1 cellular context compared by ENCODE assay signal in the genomic region with DNA sequence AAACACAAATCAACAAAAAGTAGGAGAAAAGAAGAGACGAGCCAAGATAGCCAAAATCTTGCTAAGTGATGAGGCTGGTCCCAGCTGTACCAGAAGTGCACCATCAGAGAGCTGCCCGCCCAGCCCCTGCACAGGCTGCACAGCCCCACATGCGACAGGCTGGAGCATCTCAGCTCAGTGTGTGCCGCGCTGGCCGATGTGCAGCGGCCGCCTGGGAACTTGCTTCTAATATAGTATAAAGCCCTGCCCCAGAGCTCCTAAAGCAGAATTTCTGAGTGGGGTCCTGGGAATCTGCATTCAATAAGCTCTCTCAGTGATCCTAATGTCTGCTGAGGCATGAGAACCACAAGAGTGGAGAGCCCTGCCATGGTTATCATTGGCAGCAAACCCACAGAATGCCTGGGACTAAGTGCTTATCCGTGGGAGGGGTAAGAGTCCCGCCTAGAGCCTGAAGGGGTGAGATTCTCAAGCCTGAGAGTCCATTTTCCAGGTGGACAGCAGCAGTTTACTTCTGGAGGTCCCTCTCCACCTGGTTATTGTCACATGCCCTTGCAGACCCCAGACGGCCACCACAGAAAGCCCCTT.
TF ChIP-seq lines count a peak whose summit lies in the region.

No MANE protein-coding gene starts in this region.

TF ChIP-seq in H1, 55 proteins besides CTCF, POLR2A, EP300 and RAD21:
- TF ChIP-seq TBP (IDR thresholded peaks at IDR 0.05; ENCODE audit: low read depth, low read length) (no peak), CREB1 (IDR thresholded peaks at IDR 0.05) (no peak), SP4 (IDR thresholded peaks at IDR 0.05; ENCODE audit: low read length) (no peak), POLR2AphosphoS5 (IDR thresholded peaks at IDR 0.05; ENCODE audit: low read depth, low read length) (no peak), CBX5 (IDR thresholded peaks at IDR 0.05; ENCODE audit: low read depth, low read length) (no peak), TCF12 (IDR thresholded peaks at IDR 0.05; ENCODE audit: low read depth, low read length) (no peak)
